ENCODE assay signal across 11 cellular contexts in the genomic region with DNA sequence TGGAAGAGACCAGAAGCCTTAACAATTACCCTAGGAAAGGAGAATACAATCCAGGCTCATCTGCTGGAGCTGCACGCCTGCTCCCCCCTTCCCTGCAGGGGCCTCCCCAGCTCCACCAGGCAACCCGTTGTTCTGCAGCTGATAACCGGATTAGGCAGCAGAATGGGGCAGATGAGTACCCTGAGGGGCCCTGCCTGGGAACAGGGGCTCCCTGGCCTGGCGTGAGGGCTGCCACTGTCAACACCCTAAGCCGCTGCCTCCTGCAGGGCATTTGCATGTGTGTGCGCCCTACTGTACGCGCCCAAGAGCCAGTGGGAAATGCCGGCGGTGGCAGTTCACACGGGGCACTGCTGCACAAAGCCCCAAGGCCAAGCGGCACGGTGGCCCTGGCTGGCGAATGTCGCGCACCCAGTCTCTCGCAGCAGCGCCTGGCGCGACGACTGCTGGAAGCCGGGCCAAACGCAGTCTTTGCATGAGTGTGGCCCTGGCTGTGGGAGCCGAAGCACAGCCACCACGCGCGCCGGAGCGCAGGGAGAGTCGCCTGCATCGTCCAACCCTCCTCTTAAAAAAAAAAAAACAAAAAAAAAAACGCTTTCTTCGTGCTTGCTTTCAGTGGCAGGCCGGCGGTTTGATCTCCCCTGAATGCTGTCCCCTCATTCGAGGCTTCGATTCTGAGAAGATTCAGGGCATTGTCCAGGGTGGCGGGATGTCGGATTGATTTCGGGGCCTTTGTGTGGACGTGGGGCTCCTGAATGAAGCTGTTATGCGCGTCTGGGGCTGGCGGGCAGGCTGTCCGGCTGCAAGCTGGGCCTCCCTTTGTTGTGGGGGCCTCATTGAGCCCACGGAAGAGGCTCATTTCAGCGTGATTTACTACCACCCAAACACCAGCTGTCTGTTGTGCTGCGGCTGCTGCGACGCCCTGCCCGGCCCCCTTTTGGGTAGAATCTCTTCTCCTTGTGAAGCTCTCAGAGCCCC.
DNase-seq lines count a peak whose midpoint lies in the region; ATAC-seq and TF ChIP-seq lines count a peak whose summit lies in the region.
"Had no signal": no experiment of that assay in that cellular context is flagged by ENCODE, and none has a peak within 500 bp of the region (broad histone marks: within the 10 kb centered on the region; RNA-seq: fewer than 3 reads in every experiment).

No MANE protein-coding gene starts in this region.

- H3K27me3 ChIP-seq in BE2C, result no peaks in the 10 kb centered on the region
- H3K27me3 ChIP-seq in cardiac muscle cell, result no peaks in the 10 kb centered on the region

- H3K27ac ChIP-seq in cardiac muscle cell, result peak overlapping the region; percentile 13

- H3K9me3 ChIP-seq in BE2C, result no peaks in the 10 kb centered on the region
- no peaks in the 10 kb centered on the region for H3K9me3 ChIP-seq in cardiac muscle cell (ENCODE audit: low read depth)

- H3K4me3 ChIP-seq in BE2C (ENCODE audit: low read depth, low read length) (peak overlapping the region; percentile 28), cardiac muscle cell (no peak overlapping the region)

- H3K4me1 ChIP-seq in BE2C (peaks cover 20% of the 10 kb centered on the region), cardiac muscle cell (ENCODE audit: low read depth) (peaks cover 34% of the 10 kb centered on the region)

- H3K36me3 ChIP-seq in BE2C, result no peaks in the 10 kb centered on the region
- no peaks in the 10 kb centered on the region for H3K36me3 ChIP-seq in cardiac muscle cell

- no peak; the same call in 1 of the 2 replicates for TF ChIP-seq CTCF in BE2C (IDR thresholded peaks at IDR 0.05; ENCODE audit: low read depth, low read length)
- no peak for TF ChIP-seq CTCF in cardiac muscle cell (IDR thresholded peaks at IDR 0.05; ENCODE audit: low read depth, low read length)

- DNase-seq in BE2C (peak; percentile 79), NCI-H526 treated with DMSO at 0.1 percent for 48 hours (lab: John Stamatoyannopoulos, UW) (peak; percentile 46), cardiac muscle cell (ENCODE audit: low read depth in 1 of 2, low spot score in 1 of 2) (peak in 1 of 2 donors; percentile 69), occipital lobe (lab: John Stamatoyannopoulos, UW) (peak; percentile 28), NCI-H1930 (lab: John Stamatoyannopoulos, UW) (no peak), DMS53 (lab: John Stamatoyannopoulos, UW) (no peak)
- no peak for DNase-seq in activated CD4-positive, CD25-positive, alpha-beta regulatory T cell (lab: John Stamatoyannopoulos, UW)
- DNase-seq: AML-193, erythroblast had no signal

- ATAC-seq in HG02981 (IDR thresholded peaks at IDR 0.05; ENCODE audit: unreplicated experiment), result no peak
- ATAC-seq: activated naive CD4-positive, alpha-beta T cell treated with anti-CD3 and anti-CD28 coated beads, Interleukin-2, amount 50 U/mL, for 72 hours had no signal

Comparison
In these comparisons a context has a peak if more than half of its experiments do, and no peak if none do; other contexts are left out.
1. DNase-seq: peak in BE2C (single experiment), NCI-H526 treated with DMSO at 0.1 percent for 48 hours (single experiment) and occipital lobe (single experiment); none in NCI-H1930 (0 of 2), activated CD4-positive, CD25-positive, alpha-beta regulatory T cell (0 of 4) and DMS53 (single experiment).